Comparison of ENCODE assay signal across 1 cellular context in the genomic region with DNA sequence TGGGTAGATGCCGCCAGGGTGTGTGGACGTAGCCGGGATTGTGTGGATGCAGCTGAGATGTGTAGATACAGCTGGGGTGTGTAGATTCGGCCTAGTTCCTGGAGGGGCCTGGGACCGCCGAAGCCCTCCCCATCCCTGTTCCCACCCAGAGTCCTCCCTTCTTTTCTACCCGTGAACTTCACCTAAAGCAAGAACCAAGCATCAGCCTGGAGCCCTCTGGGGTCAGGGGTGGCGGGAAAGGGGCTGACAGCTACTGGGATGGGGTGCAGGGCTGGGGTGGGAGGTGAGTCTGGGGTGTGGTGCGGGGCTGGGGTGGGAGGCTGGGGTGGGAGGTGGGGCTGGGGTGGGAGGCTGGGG.
TF ChIP-seq lines count a peak whose summit lies in the region.

No MANE protein-coding gene starts in this region.

TF ChIP-seq in GM23338, 12 proteins besides CTCF, POLR2A, EP300 and RAD21 (continued from another document):
- TF ChIP-seq ZNF331 (CRISPR knock-in tag; IDR thresholded peaks at IDR 0.05; ENCODE audit: low read depth), result no peak
